In genomic region chr2:85941490-85941889, GRCh38 we compare ENCODE assay signal across 1 cellular context. TPM values are rescaled to one million over a fixed set of nuclear protein-coding genes. Genes with fewer than 3 reads are reported as not detected.
DNase-seq lines count a peak whose midpoint lies in the region; ATAC-seq, FAIRE-seq and TF ChIP-seq lines count a peak whose summit lies in the region.
"Not testable (repeated sequence)": the region's sequence is repeated elsewhere in the genome, so short reads cannot be mapped to it uniquely, and the experiment has no call there.

No MANE protein-coding gene starts in this region.

- CTCF ChIA-PET in K562 (lab: Yijun Ruan, JAX; ENCODE audit: low intra/inter-chr PET ratio), result not testable (repeated sequence)

- POLR2A ChIA-PET in K562 (lab: Yijun Ruan, JAX), result not testable (repeated sequence)

- not testable (repeated sequence) for TF ChIP-seq RAD21 in K562 (CRISPR knock-in tag; conservative IDR thresholded peaks at IDR 0.05 in 1 of 2, IDR thresholded peaks at IDR 0.05 in 1 of 2)

- not testable (repeated sequence) for H3K9me1 ChIP-seq in K562 (ENCODE audit: control insufficient read depth, insufficient read depth, low read length)

- H3K4me1 ChIP-seq in K562 (replicated peaks in 1 of 2; ENCODE audit: control insufficient read depth in 2 of 2, insufficient read depth in 2 of 2, low read length in 2 of 2), result not testable (repeated sequence)

- not testable (repeated sequence) for H2AFZ ChIP-seq in K562 (ENCODE audit: low read depth, low read length)

- in situ Hi-C loops in K562 (cut with MboI), result not testable (repeated sequence)

- H3K27me3 ChIP-seq in K562 (ENCODE audit: control insufficient read depth in 2 of 2, insufficient read depth in 2 of 2, low read length in 2 of 2), result not testable (repeated sequence)

- H3K9ac ChIP-seq in K562 (ENCODE audit: insufficient read depth in 1 of 2, low read depth in 2 of 2, low read length in 2 of 2), result not testable (repeated sequence)

- not testable (repeated sequence) for H3K27ac ChIP-seq in K562 (ENCODE audit: extremely low read depth, low read depth, low read length)

- 8% methylated on average over 2 of the region's 2 CpGs for WGBS in K562 (ENCODE audit: insufficient coverage, low coverage, missing lambda C conversion rate)

- not testable (repeated sequence) for H3K79me2 ChIP-seq in K562 (ENCODE audit: control insufficient read depth, insufficient read depth, low read length)

- not testable (repeated sequence) for BruUV-seq in K562 (replicated peaks; lab: Mats Ljungman, UMichigan)

- TF ChIP-seq CTCF in K562 (IDR thresholded peaks at IDR 0.05 in 2 of 3, conservative IDR thresholded peaks at IDR 0.05 in 1 of 3; ENCODE audit: insufficient read depth in 2 of 3, low read depth in 1 of 3, low read length in 3 of 3), result not testable (repeated sequence)

- H3K4me3 ChIP-seq in K562, result not testable (repeated sequence)

- not testable (repeated sequence) for DNase-seq in K562 (ENCODE audit: extremely low read depth in 1 of 4, low spot score in 3 of 4)

- not testable (repeated sequence) for H4K20me1 ChIP-seq in K562 (replicated peaks; ENCODE audit: control insufficient read depth, insufficient read depth, low read length)

- not testable (repeated sequence) for ATAC-seq in K562

- TF ChIP-seq POLR2A in K562 (conservative IDR thresholded peaks at IDR 0.05), result not testable (repeated sequence)

- FAIRE-seq in K562 (lab: Jason Lieb, UNC), result not testable (repeated sequence)

- not testable (repeated sequence) for H3K9me3 ChIP-seq in K562 (replicated peaks; ENCODE audit: control insufficient read depth, insufficient read depth, low read depth, low read length)

- TF ChIP-seq EP300 in K562 (IDR thresholded peaks at IDR 0.05; ENCODE audit: low read length), result not testable (repeated sequence)

- not testable (repeated sequence) for H3K36me3 ChIP-seq in K562 (ENCODE audit: control insufficient read depth, insufficient read depth, low read length)

- not testable (repeated sequence) for H3K4me2 ChIP-seq in K562 (ENCODE audit: insufficient read depth, low read length)

- intact Hi-C loops in K562 (cut with micrococcal nuclease), result not testable (repeated sequence)

TF ChIP-seq in K562, 482 proteins besides CTCF, POLR2A, EP300 and RAD21:
- TF ChIP-seq CBX3 (IDR thresholded peaks at IDR 0.05; ENCODE audit: borderline replicate concordance in 1 of 2, low read length in 2 of 2) (peak in 1 of 2 experiments; percentile 27; a peak in 1 of 3 replicates), ZFP36 (IDR thresholded peaks at IDR 0.05; ENCODE audit: low read depth, low read length, partially characterized antibody) (peak; percentile 48), ZNF431 (CRISPR knock-in tag; IDR thresholded peaks at IDR 0.05) (peak; percentile 93), DACH1 (IDR thresholded peaks at IDR 0.05; ENCODE audit: partially characterized antibody) (peak; percentile 17), ZNF232 (CRISPR knock-in tag; IDR thresholded peaks at IDR 0.05) (0 out of 2 replicates have a peak, but pooled peaks have one; percentile 38)

RNA-seq across cellular contexts. Expression of gene ST3GAL5, which starts 52.7 kb away (rescaled TPM):
- 39.5 and 67.1 TPM in 2 replicates for total RNA-seq in K562 (2011; cell fraction: chromatin; rRNA removed; ENCODE audit: low replicate concordance)
- 22.7 and 28.6 TPM in 2 replicates for total RNA-seq in K562 (2011; cell fraction: nucleolus; rRNA removed)
- total RNA-seq in K562 (2011; cell fraction: nucleoplasm; rRNA removed), result 36.4 and 54.3 TPM in 2 replicates
- 4.1 and 6.3 TPM in 2 replicates for total RNA-seq in K562 (2014; rRNA removed)
- total RNA-seq in K562 (2014; rRNA removed; fragmentation: Illumina TruSeq; extraction: Trizol), result 4.4 and 4.9 TPM in 2 replicates
- 2.9 and 3.6 TPM in 2 replicates for total RNA-seq in K562 (2015; rRNA removed; fragmentation: Illumina TruSeq; extraction: Trizol)
- 4.0 and 4.2 TPM in 2 replicates for total RNA-seq in K562 (2021)
- polyA plus RNA-seq in K562 (2011; rRNA removed), result 7.9 and 10.0 TPM in 2 replicates
- polyA plus RNA-seq in K562 (2011; cell fraction: cytosol; rRNA removed), result 2.8 and 4.2 TPM in 2 replicates
- polyA plus RNA-seq in K562 (2011; cell fraction: nucleus; rRNA removed), result 7.7 and 8.6 TPM in 2 replicates
- polyA plus RNA-seq in K562 (2012), result 2.7 and 8.7 TPM in 2 replicates
- polyA plus RNA-seq in K562 (2014; fragmentation: Illumina TruSeq; extraction: Trizol), result 3.5 and 4.1 TPM in 2 replicates
- polyA plus RNA-seq in K562 (2014; fragmentation: Nextera tagmentation; extraction: Ambion mirVana), result 1 to 10 TPM; 1.6 to 1.8 TPM
- polyA plus RNA-seq in K562 (2014; rRNA removed), result 3.1 and 4.4 TPM in 2 replicates
- polyA minus RNA-seq in K562 (2011; rRNA and poly(A)+ RNA removed), result 11.3 and 14.3 TPM in 2 replicates
- 2.3 and 3.1 TPM in 2 replicates for polyA minus RNA-seq in K562 (2011; cell fraction: cytosol; rRNA and poly(A)+ RNA removed)
- 6.5 and 12.1 TPM in 2 replicates for polyA minus RNA-seq in K562 (2011; cell fraction: nucleus; rRNA and poly(A)+ RNA removed)
